In genomic region chr5:143316844-143317631, GRCh38 we compare ENCODE assay signal across 17 cellular contexts.
A peak's percentile ranks its signal among the peaks of the same experiment; 100 is the strongest.
DNase-seq lines count a peak whose midpoint lies in the region; ATAC-seq and TF ChIP-seq lines count a peak whose summit lies in the region.
"Had no signal": no experiment of that assay in that cellular context is flagged by ENCODE, and none has a peak within 500 bp of the region (broad histone marks: within the 10 kb centered on the region; RNA-seq: fewer than 3 reads in every experiment).

No MANE protein-coding gene starts in this region.

- DNase-seq in NCI-H2029 treated with DMSO at 0.1 percent for 48 hours (lab: John Stamatoyannopoulos, UW) (peak; percentile 5), NCI-H2029 (lab: John Stamatoyannopoulos, UW) (no peak), NCI-H2171 (lab: John Stamatoyannopoulos, UW) (peak; percentile 17), cerebellar cortex (ENCODE audit: low spot score) (peak; percentile 78), anterior cingulate cortex (lab: John Stamatoyannopoulos, UW) (no peak), SIG-M5 treated with dmso at 0.1 percent for 504 hours (lab: John Stamatoyannopoulos, UW; ENCODE audit: unreplicated experiment) (no peak)
- DNase-seq: activated CD4-positive, alpha-beta T cell treated with anti-CD3 and anti-CD28 coated beads for 36 hours; activated T-cell treated with anti-CD3 and anti-CD28 coated beads, Interleukin-2, amount 50 U/mL, for 1 hour; amygdala; CD8-positive, alpha-beta memory T cell; endodermal cell; hippocampal formation; NCI-H187 treated with DMSO at 0.1 percent for 48 hours; T-cell had no signal

- peaks cover 14% of the 10 kb centered on the region for H3K79me2 ChIP-seq in parathyroid adenoma

- H3K27me3 ChIP-seq in parathyroid adenoma (ENCODE audit: control insufficient read depth, insufficient read depth, low read length) = no peaks in the 10 kb centered on the region

- H3K4me1 ChIP-seq in parathyroid adenoma = peaks cover 8% of the 10 kb centered on the region

- H3K4me3 ChIP-seq in parathyroid adenoma (ENCODE audit: low read depth, low read length) = no peak overlapping the region

- H3K4me2 ChIP-seq in parathyroid adenoma (ENCODE audit: low read length) = peak overlapping the region; percentile 2

- H3K36me3 ChIP-seq in parathyroid adenoma (ENCODE audit: control insufficient read depth, insufficient read depth, low read length) = no peaks in the 10 kb centered on the region

- H3K27ac ChIP-seq in parathyroid adenoma = no peak overlapping the region
- H3K27ac ChIP-seq: 22Rv1 had no signal

- ATAC-seq in HG02588 (IDR thresholded peaks at IDR 0.05; ENCODE audit: unreplicated experiment) = no peak
- ATAC-seq: activated CD4-positive, alpha-beta T cell treated with anti-CD3 and anti-CD28 coated beads for 36 hours; T-cell had no signal

- H2AFZ ChIP-seq in parathyroid adenoma = no peak overlapping the region

- no peak for TF ChIP-seq CTCF in parathyroid adenoma (IDR thresholded peaks at IDR 0.05)

- no peaks in the 10 kb centered on the region for H3K9me3 ChIP-seq in parathyroid adenoma (ENCODE audit: control insufficient read depth, low read length)

- H3K9ac ChIP-seq in parathyroid adenoma = no peak overlapping the region

Comparison
In these comparisons a context has a peak if more than half of its experiments do, and no peak if none do; other contexts are left out.
1. DNase-seq: peak in NCI-H2029 treated with DMSO at 0.1 percent for 48 hours (single experiment), NCI-H2171 (single experiment) and cerebellar cortex (single experiment); none in NCI-H2029 (single experiment), anterior cingulate cortex (0 of 58) and SIG-M5 treated with dmso at 0.1 percent for 504 hours (single experiment).